Comparison of ENCODE assay signal across 32 cellular contexts in the genomic region with DNA sequence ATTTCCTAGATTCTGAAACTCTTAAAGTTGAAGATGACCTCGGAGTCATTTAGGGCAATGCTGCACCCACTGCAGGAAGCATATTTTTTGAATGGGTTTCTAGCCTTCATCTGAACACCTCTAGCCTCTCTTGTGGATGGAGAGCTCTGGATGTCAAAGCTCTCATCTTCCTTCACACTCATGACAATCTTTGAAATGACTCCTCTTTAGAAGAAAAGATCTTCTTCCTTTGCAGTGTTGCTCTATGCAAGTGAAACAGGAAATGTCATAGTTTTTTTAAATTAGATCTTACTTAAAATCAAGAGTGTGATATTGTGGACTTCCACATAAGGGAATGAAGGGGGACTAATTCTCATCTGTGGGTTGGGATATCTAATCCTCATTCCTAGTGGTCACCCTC.
"Had no signal": no experiment of that assay in that cellular context is flagged by ENCODE, and none has a peak within 500 bp of the region (broad histone marks: within the 10 kb centered on the region; RNA-seq: fewer than 3 reads in every experiment).

No MANE protein-coding gene starts in this region.

- H3K27ac Mint-ChIP-seq: activated naive CD4-positive, alpha-beta T cell treated with anti-CD3 and anti-CD28 coated beads for 36 hours; activated T-helper 1 cell treated with anti-CD3 and anti-CD28 coated beads, Interleukin-12 subunit alpha, Interleukin-12 subunit beta, Interleukin-2, Interleukin-4 antibody, amounts not matched to agents 30 ng/mL and 10 ng/mL and 1 ng/mL, durations not matched to agents 14 hours and 24 hours and 36 hours; nephron progenitor cell had no signal

- H3K9me3 ChIP-seq: adrenal gland, body of pancreas, colonic mucosa, lower lobe of right lung, neutrophil, ovary, prostate gland, thyroid gland, upper lobe of right lung had no signal

- H3K9me3 Mint-ChIP-seq: activated T-helper 1 cell treated with anti-CD3 and anti-CD28 coated beads, Interleukin-12 subunit alpha, Interleukin-12 subunit beta, Interleukin-2, Interleukin-4 antibody, amounts not matched to agents 30 ng/mL and 10 ng/mL and 1 ng/mL, durations not matched to agents 14 hours and 24 hours and 36 hours had no signal

- H3K4me3 Mint-ChIP-seq: activated naive CD4-positive, alpha-beta T cell treated with anti-CD3 and anti-CD28 coated beads for 36 hours; activated T-helper 1 cell treated with anti-CD3 and anti-CD28 coated beads, Interleukin-12 subunit alpha, Interleukin-12 subunit beta, Interleukin-2, Interleukin-4 antibody, amounts not matched to agents 30 ng/mL and 10 ng/mL and 1 ng/mL, durations not matched to agents 14 hours and 24 hours and 36 hours; nephron progenitor cell had no signal

- H3K4me3 ChIP-seq: adrenal gland, body of pancreas, colonic mucosa, esophagus squamous epithelium, heart right ventricle, lower lobe of right lung, ovary, prostate gland, skin epidermis, stomach, thyroid gland, upper lobe of right lung had no signal

- H3K36me3 ChIP-seq: adrenal gland, colonic mucosa, esophagus squamous epithelium, heart right ventricle, lower lobe of right lung, neutrophil, ovary, prostate gland, stomach, thyroid gland, upper lobe of right lung had no signal

- H3K4me1 ChIP-seq: adrenal gland, body of pancreas, colonic mucosa, esophagus squamous epithelium, heart right ventricle, lower lobe of right lung, prostate gland, stomach, thyroid gland, upper lobe of right lung had no signal

- H3K27ac ChIP-seq: adrenal gland, body of pancreas, colonic mucosa, epithelial cell of prostate, esophagus squamous epithelium, heart right ventricle, lower lobe of right lung, neutrophil, ovary, prostate gland, skin epidermis, stomach, thyroid gland, upper lobe of right lung had no signal

- H3K27me3 ChIP-seq: adrenal gland, body of pancreas, colonic mucosa, esophagus squamous epithelium, heart right ventricle, neutrophil, ovary, stomach, thyroid gland, upper lobe of right lung had no signal

- DNase-seq: activated CD4-positive, alpha-beta T cell treated with anti-CD3 and anti-CD28 coated beads, Interleukin-2, amount 50 U/mL, for 1 hour; activated CD4-positive, CD25-positive, alpha-beta regulatory T cell treated with anti-CD3 and anti-CD28 coated beads, Interleukin-2, amount 50 U/mL, for 72 hours; activated effector memory CD4-positive, alpha-beta T cell treated with anti-CD3 and anti-CD28 coated beads, Interleukin-2, amount 50 U/mL, for 16 hours; activated naive CD4-positive, alpha-beta T cell treated with anti-CD3 and anti-CD28 coated beads for 36 hours; adrenal gland; aorta; body of pancreas; cerebellar nuclear complex; colonic mucosa; effector CD8-positive, alpha-beta T cell; esophagus squamous epithelium; foreskin melanocyte; heart right ventricle; kidney glomerular epithelial cell; lower lobe of right lung; mesenchymal stem cell; nephron progenitor cell; ovary; retina; stimulated activated CD4-positive, alpha-beta T cell treated with anti-CD3 and anti-CD28 coated beads, Interleukin-12 subunit alpha, Interleukin-12 subunit beta, amount 100 ng/mL, for 4 hours; stimulated activated CD4-positive, alpha-beta T cell treated with anti-CD3 and anti-CD28 coated beads, Interleukin-4, amount 100 ng/mL, for 1 hour; stomach; T-helper 2 cell; thyroid gland; upper lobe of right lung had no signal

- ATAC-seq: body of pancreas, heart right ventricle, left lobe of liver, lower lobe of right lung, sciatic nerve, upper lobe of right lung had no signal
